ENCODE assay signal across 25 cellular contexts in genomic region chr14:37457334-37457733, GRCh38.
DNase-seq lines count a peak whose midpoint lies in the region; ATAC-seq, FAIRE-seq and TF ChIP-seq lines count a peak whose summit lies in the region.
"Had no signal": no experiment of that assay in that cellular context is flagged by ENCODE, and none has a peak within 500 bp of the region (broad histone marks: within the 10 kb centered on the region; RNA-seq: fewer than 3 reads in every experiment).

No MANE protein-coding gene starts in this region.

- TF ChIP-seq EP300 in HepG2 (IDR thresholded peaks at IDR 0.05; ENCODE audit: low read depth in 2 of 2, low read length in 2 of 2) (no peak), HepG2 (CRISPR knock-in tag; IDR thresholded peaks at IDR 0.05; ENCODE audit: borderline replicate concordance) (no peak)

- no peak overlapping the region for H3K9ac ChIP-seq in HepG2 (ENCODE audit: insufficient read depth, low read depth, low read length)
- H3K9ac ChIP-seq: BLaER1 had no signal

- no peak for FAIRE-seq in HepG2 (lab: Jason Lieb, UNC)
- FAIRE-seq: GM12878, GM12892, GM18507 had no signal

- H3K4me1 ChIP-seq in HepG2 (ENCODE audit: insufficient read depth, low read length) (no peaks in the 10 kb centered on the region), right lobe of liver (no peaks in the 10 kb centered on the region), foreskin keratinocyte (peaks cover under 1% of the 10 kb centered on the region)
- H3K4me1 ChIP-seq: BE2C, BLaER1 had no signal

- no peak for TF ChIP-seq CTCF in HepG2 (CRISPR knock-in tag; IDR thresholded peaks at IDR 0.05)
- TF ChIP-seq CTCF in right lobe of liver (IDR thresholded peaks at IDR 0.05), result no peak
- no peak for TF ChIP-seq CTCF in epithelial cell of esophagus (IDR thresholded peaks at IDR 0.05; ENCODE audit: insufficient read depth, low read depth, low read length, missing control alignments)
- no peak for TF ChIP-seq CTCF in foreskin keratinocyte (conservative IDR thresholded peaks at IDR 0.05)

- POLR2A ChIA-PET in HepG2 (lab: Yijun Ruan, JAX), result no interaction called here

- no peaks in the 10 kb centered on the region for H4K20me1 ChIP-seq in HepG2 (ENCODE audit: insufficient read depth, low read length)
- H4K20me1 ChIP-seq: BLaER1 had no signal

- no peaks in the 10 kb centered on the region for H3K79me2 ChIP-seq in HepG2 (ENCODE audit: insufficient read depth, low read length)

- H3K27me3 ChIP-seq in HepG2 (ENCODE audit: control insufficient read depth in 1 of 2, insufficient read depth in 2 of 2, low read length in 2 of 2) (no peaks in the 10 kb centered on the region), right lobe of liver (no peaks in the 10 kb centered on the region), foreskin keratinocyte (no peaks in the 10 kb centered on the region)
- H3K27me3 ChIP-seq: BE2C, BLaER1 had no signal

- no TSS peak for BruUV-seq in HepG2 (replicated peaks; lab: Mats Ljungman, UMichigan)

- no peak for TF ChIP-seq POLR2A in HepG2 (IDR thresholded peaks at IDR 0.05; ENCODE audit: insufficient read depth in 1 of 2, low read depth in 2 of 2, low read length in 2 of 2)
- TF ChIP-seq POLR2A in right lobe of liver (IDR thresholded peaks at IDR 0.05), result no peak

- CTCF ChIA-PET in HepG2 (lab: Yijun Ruan, JAX; ENCODE audit: low intra/inter-chr PET ratio, low total read pairs), result no interaction called here

- peaks cover 23% of the 10 kb centered on the region for H3K9me3 ChIP-seq in HepG2 (ENCODE audit: low read length)
- no peaks in the 10 kb centered on the region for H3K9me3 ChIP-seq in right lobe of liver
- H3K9me3 ChIP-seq: BE2C had no signal

- H3K27ac ChIP-seq in HepG2 (ENCODE audit: extremely low read length, insufficient read depth, low read length) (no peak overlapping the region), right lobe of liver (no peak overlapping the region), foreskin keratinocyte (no peak overlapping the region)
- H3K27ac ChIP-seq: BLaER1 had no signal

- H3K4me3 ChIP-seq in HepG2 (replicated peaks in 1 of 3; ENCODE audit: insufficient read depth in 1 of 3, low read depth in 2 of 3, low read length in 3 of 3), result no peak overlapping the region
- no peak overlapping the region for H3K4me3 ChIP-seq in right lobe of liver
- H3K4me3 ChIP-seq in epithelial cell of esophagus (ENCODE audit: low read length), result no peak overlapping the region
- H3K4me3 ChIP-seq: BLaER1, GM12878 had no signal

- in situ Hi-C loops in HepG2 (cut with HindIII; ENCODE audit: extremely low pct_ligation_motif_present, low pct_unique_long_range_greater_than_20kb), result no loop called here

- H3K4me2 ChIP-seq in HepG2 (ENCODE audit: low read depth, low read length), result no peak overlapping the region
- H3K4me2 ChIP-seq: BLaER1 had no signal

- H3K36me3 ChIP-seq in HepG2 (replicated peaks in 1 of 2; ENCODE audit: control insufficient read depth in 1 of 2, insufficient read depth in 2 of 2, low read length in 2 of 2) (no peaks in the 10 kb centered on the region), right lobe of liver (no peaks in the 10 kb centered on the region)
- H3K36me3 ChIP-seq: BE2C, BLaER1 had no signal

- TF ChIP-seq RAD21 in HepG2 (CRISPR knock-in tag; IDR thresholded peaks at IDR 0.05), result no peak

- H2AFZ ChIP-seq in HepG2 (ENCODE audit: low read length), result no peak overlapping the region

- ATAC-seq in HepG2 (no peak), right lobe of liver (no peak), foreskin keratinocyte (peak; percentile 41), HG03097 (IDR thresholded peaks at IDR 0.05; ENCODE audit: low FRiP score, unreplicated experiment) (no peak)
- ATAC-seq: GM12878 had no signal

- intact Hi-C loops in HepG2 (cut with micrococcal nuclease; ENCODE audit: unreplicated experiment) (no loop called here), right lobe of liver (cut with DNase I) (no loop called here)

- DNase-seq in HepG2 (ENCODE audit: low spot score) (no peak), right lobe of liver (no peak), epithelial cell of esophagus (ENCODE audit: low read depth) (peak; percentile 59), foreskin keratinocyte (peak in 1 of 2 donors; percentile 51)
- DNase-seq in stimulated activated naive CD4-positive, alpha-beta T cell treated with Interleukin-2 at 50 U/mL for 16 hours (lab: John Stamatoyannopoulos, UW), result no peak
- DNase-seq: 8988T; ACHN; BE2C; C1 segment of cervical spinal cord; CD4-positive, alpha-beta memory T cell; CD4-positive, CD25-positive, alpha-beta regulatory T cell; CD8-positive, alpha-beta memory T cell; COR-L47; DMS 273 treated with DMSO at 0.1 percent for 48 hours; DMS153; DMS53; DMS79; DND-41; EL; GDM1 had no signal

TF ChIP-seq in HepG2, 621 proteins besides CTCF, POLR2A, EP300 and RAD21:
- peak; percentile 80; the same call in 1 of the 2 replicates for TF ChIP-seq ZNF7 (CRISPR knock-in tag; IDR thresholded peaks at IDR 0.05)
- no peak for TF ChIP-seq MTF1 (CRISPR knock-in tag; IDR thresholded peaks at IDR 0.05)
- no peak for TF ChIP-seq ZNF616 (CRISPR knock-in tag; IDR thresholded peaks at IDR 0.05; ENCODE audit: low read depth)
- no peak for TF ChIP-seq MEIS1 (CRISPR knock-in tag; IDR thresholded peaks at IDR 0.05; ENCODE audit: borderline replicate concordance)
